ENCODE assay signal across 9 cellular contexts in the genomic region with DNA sequence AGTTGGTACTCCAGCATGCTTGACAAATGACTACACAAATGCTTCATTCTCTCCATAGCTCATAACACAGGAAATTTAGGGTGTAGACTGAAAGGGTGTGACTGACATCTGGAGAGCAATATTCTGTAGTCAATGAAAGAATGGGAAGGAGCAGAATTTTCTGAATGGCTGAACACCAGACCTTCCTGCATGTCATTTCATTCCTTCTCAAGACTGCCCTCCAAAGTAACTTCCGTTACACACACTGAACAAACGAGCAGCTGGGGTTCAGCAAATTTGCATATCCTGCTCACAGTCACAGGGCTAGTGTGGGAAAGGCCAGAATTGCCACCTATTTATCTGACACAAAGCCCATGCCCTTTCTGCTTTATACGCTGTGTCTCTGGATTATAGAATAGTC.
DNase-seq lines count a peak whose midpoint lies in the region; ATAC-seq and TF ChIP-seq lines count a peak whose summit lies in the region.
"Had no signal": no experiment of that assay in that cellular context is flagged by ENCODE, and none has a peak within 500 bp of the region (broad histone marks: within the 10 kb centered on the region; RNA-seq: fewer than 3 reads in every experiment).

No MANE protein-coding gene starts in this region.

- no peaks in the 10 kb centered on the region for H3K27me3 ChIP-seq in endodermal cell (ENCODE audit: control insufficient read depth, insufficient read depth, low read length, poor library complexity, severe bottlenecking)

- H3K27ac Mint-ChIP-seq in endodermal cell = no peak overlapping the region

- intact Hi-C loops in posterior vena cava (cut with DNase I) = no loop called here

- H3K36me3 ChIP-seq in endodermal cell (ENCODE audit: control insufficient read depth, insufficient read depth, low read length) = no peaks in the 10 kb centered on the region

- H3K4me1 ChIP-seq in endodermal cell (ENCODE audit: control insufficient read depth, insufficient read depth, low read length) = no peaks in the 10 kb centered on the region

- 62 to 80% methylated on average over 2 to 3 of the region's 3 CpGs for WGBS in endodermal cell (ENCODE audit: insufficient coverage in 1 of 2, insufficient read length in 1 of 2), 2 experiments

- H3K36me3 Mint-ChIP-seq in endodermal cell (ENCODE audit: low read depth) = no peaks in the 10 kb centered on the region

- no peak for TF ChIP-seq CTCF in endodermal cell (conservative IDR thresholded peaks at IDR 0.05)

- no peak overlapping the region for H3K9ac ChIP-seq in endodermal cell (ENCODE audit: extremely low read depth, low read length, poor library complexity, severe bottlenecking)

- H3K4me1 Mint-ChIP-seq in endodermal cell = peaks cover 9% of the 10 kb centered on the region

- no peak for DNase-seq in endodermal cell
- DNase-seq in occipital lobe (lab: John Stamatoyannopoulos, UW) = no peak
- DNase-seq in posterior vena cava (ENCODE audit: low spot score) = no peak
- no peak for DNase-seq in NCI-H1417 treated with DMSO at 0.1 percent for 48 hours (lab: John Stamatoyannopoulos, UW)
- no peak for DNase-seq in pons (ENCODE audit: low spot score)
- DNase-seq: stimulated activated CD4-positive, alpha-beta T cell treated with anti-CD3 and anti-CD28 coated beads, Interleukin-4, amount 100 ng/mL, for 4 hours had no signal

- peak overlapping the region; percentile 69 for H3K27ac ChIP-seq in endodermal cell (ENCODE audit: low read depth, low read length)

- no peak overlapping the region for H3K4me3 ChIP-seq in endodermal cell (ENCODE audit: low read length)

- no peak overlapping the region for H3K4me3 Mint-ChIP-seq in endodermal cell

- no peaks in the 10 kb centered on the region for H3K9me3 ChIP-seq in endodermal cell (ENCODE audit: control insufficient read depth, low read length)

- no peaks in the 10 kb centered on the region for H3K9me3 Mint-ChIP-seq in endodermal cell

- peak; percentile 99 for ATAC-seq in GM18499 (IDR thresholded peaks at IDR 0.05; ENCODE audit: insufficient read depth, unreplicated experiment)
- peak; percentile 99 for ATAC-seq in GM21360 (IDR thresholded peaks at IDR 0.05; ENCODE audit: unreplicated experiment)
- peak; percentile 100 for ATAC-seq in HG03108 (IDR thresholded peaks at IDR 0.05; ENCODE audit: unreplicated experiment)

- peaks cover 3% of the 10 kb centered on the region for H3K27me3 Mint-ChIP-seq in endodermal cell (ENCODE audit: insufficient read depth)
